9 cellular contexts compared by ENCODE assay signal in the genomic region with DNA sequence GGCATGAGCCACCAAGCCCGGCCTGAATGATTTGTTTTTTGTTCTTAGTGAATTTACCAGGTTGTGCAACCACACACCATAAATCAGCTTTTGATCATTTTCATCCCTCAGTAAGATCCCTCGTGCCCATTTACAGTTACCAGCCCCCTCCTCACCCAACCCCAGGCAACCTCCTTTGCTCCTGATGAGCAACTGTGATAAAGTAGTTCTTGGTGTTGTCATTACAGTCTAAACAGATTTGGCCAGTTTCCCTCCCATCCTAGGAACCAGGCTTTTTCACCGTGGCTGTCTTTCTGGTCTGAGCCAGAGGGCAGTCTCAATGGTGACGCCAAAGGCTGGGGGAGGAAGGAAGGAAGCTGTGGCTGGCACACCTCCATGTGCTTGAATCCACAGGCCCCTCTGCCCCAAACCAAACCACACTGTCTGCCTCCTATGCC.
DNase-seq lines count a peak whose midpoint lies in the region; ATAC-seq, FAIRE-seq and TF ChIP-seq lines count a peak whose summit lies in the region.
"Had no signal": no experiment of that assay in that cellular context is flagged by ENCODE, and none has a peak within 500 bp of the region (broad histone marks: within the 10 kb centered on the region; RNA-seq: fewer than 3 reads in every experiment).

No MANE protein-coding gene starts in this region.

- peaks cover 36% of the 10 kb centered on the region for H3K4me1 Mint-ChIP-seq in HFFc6 (ENCODE audit: low read depth)
- H3K4me1 Mint-ChIP-seq in T-helper 17 cell = peaks cover 19% of the 10 kb centered on the region

- H3K79me2 ChIP-seq in endothelial cell of umbilical vein (ENCODE audit: control insufficient read depth, insufficient read depth, low read length) (no peaks in the 10 kb centered on the region), smooth muscle cell (ENCODE audit: low read depth) (no peaks in the 10 kb centered on the region)

- FAIRE-seq in endothelial cell of umbilical vein (lab: Jason Lieb, UNC) = peak; percentile 68

- ATAC-seq in T-helper 17 cell (peak; percentile 80), GM21528 (IDR thresholded peaks at IDR 0.05; ENCODE audit: low FRiP score, unreplicated experiment) (no peak), HG03432 (IDR thresholded peaks at IDR 0.05; ENCODE audit: unreplicated experiment) (no peak)

- H3K36me3 Mint-ChIP-seq in HFFc6 (ENCODE audit: low read depth) = no peaks in the 10 kb centered on the region
- no peaks in the 10 kb centered on the region for H3K36me3 Mint-ChIP-seq in T-helper 17 cell (ENCODE audit: low read depth)

- H3K27me3 Mint-ChIP-seq in HFFc6 (ENCODE audit: insufficient read depth) (peaks cover under 1% of the 10 kb centered on the region), T-helper 17 cell (no peaks in the 10 kb centered on the region)

- DNase-seq in HFFc6 (peak; percentile 72), T-helper 17 cell (no peak), endothelial cell of umbilical vein (ENCODE audit: low read depth, low spot score) (no peak), smooth muscle cell (lab: John Stamatoyannopoulos, UW; ENCODE audit: unreplicated experiment) (no peak), kidney tubule cell (ENCODE audit: low spot score) (no peak), COLO668 (lab: John Stamatoyannopoulos, UW; ENCODE audit: unreplicated experiment) (no peak)

- no TSS peak for BruUV-seq in endothelial cell of umbilical vein (replicated peaks; lab: Mats Ljungman, UMichigan)

- H3K27me3 ChIP-seq in endothelial cell of umbilical vein (ENCODE audit: control insufficient read depth in 2 of 2, insufficient read depth in 2 of 2, low read length in 2 of 2) (peaks cover 0 to 2% of the 10 kb centered on the region in 2 experiments), smooth muscle cell (ENCODE audit: low read depth) (no peaks in the 10 kb centered on the region)
- H3K27me3 ChIP-seq: SJSA1 had no signal

- dilution Hi-C loops in endothelial cell of umbilical vein (cut with MboI; ENCODE audit: extremely low pct_ligation_motif_present, low sequenced_read_pairs) = no loop called here

- H3K4me2 ChIP-seq in endothelial cell of umbilical vein (ENCODE audit: insufficient read depth, low read length) (no peak overlapping the region), smooth muscle cell (peak overlapping the region; percentile 17)

- H3K9me3 Mint-ChIP-seq in HFFc6 = 0 out of 2 replicates have a peak, but pooled peaks cover 4% of the 10 kb centered on the region

- POLR2A ChIA-PET in endothelial cell of umbilical vein (lab: Charles Lee) = no interaction called here

- no peak for TF ChIP-seq POLR2A in endothelial cell of umbilical vein (IDR thresholded peaks at IDR 0.05; ENCODE audit: low read depth, low read length)

- H3K9ac ChIP-seq in endothelial cell of umbilical vein (replicated peaks; ENCODE audit: extremely low read depth, insufficient read depth, low read length) (no peak overlapping the region), smooth muscle cell (ENCODE audit: low read depth) (peak overlapping the region; percentile 87)

- no peaks in the 10 kb centered on the region for H3K9me1 ChIP-seq in endothelial cell of umbilical vein (replicated peaks; ENCODE audit: control insufficient read depth, extremely low read depth, insufficient read depth, low read length)

- CTCF ChIA-PET in endothelial cell of umbilical vein (lab: Charles Lee) = interaction anchor here (0.6 to 1.6 kb wide), 3 partner anchors 47 to 1538 kb away, joined by 3 read pairs; no protein-coding TSS in a partner anchor

- peak overlapping the region; percentile 72 for H2AFZ ChIP-seq in endothelial cell of umbilical vein (ENCODE audit: low read depth, low read length)
- peak overlapping the region; percentile 52 for H2AFZ ChIP-seq in smooth muscle cell (ENCODE audit: low read depth)

- H3K36me3 ChIP-seq in endothelial cell of umbilical vein (ENCODE audit: control insufficient read depth in 2 of 2, extremely low read depth in 1 of 2, insufficient read depth in 2 of 2, low read length in 2 of 2) (no peaks in the 10 kb centered on the region), smooth muscle cell (ENCODE audit: low read depth) (no peaks in the 10 kb centered on the region)
- H3K36me3 ChIP-seq: SJSA1 had no signal

- 14% methylated on average over 4 of the region's 4 CpGs for WGBS in smooth muscle cell (ENCODE audit: low lambda C conversion rate)

- no peaks in the 10 kb centered on the region for H3K4me1 ChIP-seq in endothelial cell of umbilical vein (ENCODE audit: control insufficient read depth, extremely low read depth, insufficient read depth, low read length)
- H3K4me1 ChIP-seq in smooth muscle cell (ENCODE audit: low read depth) = peaks cover 21% of the 10 kb centered on the region

- TF ChIP-seq CTCF in HFFc6 (IDR thresholded peaks at IDR 0.05) = no peak
- TF ChIP-seq CTCF in endothelial cell of umbilical vein (IDR thresholded peaks at IDR 0.05; ENCODE audit: extremely low read depth in 1 of 2, insufficient read depth in 1 of 2, low read depth in 1 of 2, low read length in 2 of 2) = no peak
- TF ChIP-seq CTCF in smooth muscle cell (IDR thresholded peaks at IDR 0.05; ENCODE audit: borderline replicate concordance, insufficient read depth, poor library complexity, severe bottlenecking) = no peak

- H3F3A ChIP-seq in smooth muscle cell (ENCODE audit: low read depth) = peaks cover 11% of the 10 kb centered on the region

- no peaks in the 10 kb centered on the region for H4K20me1 ChIP-seq in endothelial cell of umbilical vein (replicated peaks; ENCODE audit: control insufficient read depth, extremely low read depth, insufficient read depth, low read length)
- H4K20me1 ChIP-seq in smooth muscle cell (ENCODE audit: low read depth) = no peaks in the 10 kb centered on the region

- no peak overlapping the region; the same call in 1 of the 2 replicates for H3K27ac Mint-ChIP-seq in HFFc6
- no peak overlapping the region for H3K27ac Mint-ChIP-seq in T-helper 17 cell

- H3K4me3 Mint-ChIP-seq in HFFc6 (peak overlapping the region; percentile 11; the same call in 1 of the 2 replicates), T-helper 17 cell (no peak overlapping the region)

- intact Hi-C loops in endothelial cell of umbilical vein (cut with micrococcal nuclease) = no loop called here

- no peaks in the 10 kb centered on the region for H3K9me3 ChIP-seq in T-helper 17 cell (ENCODE audit: control insufficient read depth, low read length, poor library complexity, severe bottlenecking)
- H3K9me3 ChIP-seq in endothelial cell of umbilical vein (replicated peaks; ENCODE audit: control insufficient read depth, insufficient read depth, low read length) = no peaks in the 10 kb centered on the region
- no peaks in the 10 kb centered on the region for H3K9me3 ChIP-seq in smooth muscle cell (replicated peaks; ENCODE audit: low read depth)
- H3K9me3 ChIP-seq: SJSA1 had no signal

- H3K4me3 ChIP-seq in endothelial cell of umbilical vein (replicated peaks in 1 of 3; ENCODE audit: insufficient read depth in 1 of 3, low read depth in 1 of 3, low read length in 3 of 3) (no peak overlapping the region), smooth muscle cell (no peak overlapping the region)
- H3K4me3 ChIP-seq: SJSA1 had no signal

- H3K27ac ChIP-seq in endothelial cell of umbilical vein (ENCODE audit: insufficient read depth, low read depth, low read length) (no peak overlapping the region), smooth muscle cell (ENCODE audit: low read depth) (peak overlapping the region; percentile 96)
- H3K27ac ChIP-seq: SJSA1 had no signal

TF ChIP-seq in endothelial cell of umbilical vein, 7 proteins besides CTCF, POLR2A, EP300 and RAD21:
- TF ChIP-seq, protein P1, sequence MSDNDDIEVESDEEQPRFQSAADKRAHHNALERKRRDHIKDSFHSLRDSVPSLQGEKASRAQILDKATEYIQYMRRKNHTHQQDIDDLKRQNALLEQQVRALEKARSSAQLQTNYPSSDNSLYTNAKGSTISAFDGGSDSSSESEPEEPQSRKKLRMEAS (IDR thresholded peaks at IDR 0.05; ENCODE audit: insufficient read depth, insufficient read length) = no peak
- TF ChIP-seq JUN (IDR thresholded peaks at IDR 0.05; ENCODE audit: borderline replicate concordance, insufficient read depth, insufficient read length, low read depth) = no peak
- TF ChIP-seq GATA2 (IDR thresholded peaks at IDR 0.05; ENCODE audit: insufficient read depth, insufficient read length, low read depth, low read length) = no peak
- no peak for TF ChIP-seq POLR2AphosphoS5 (IDR thresholded peaks at IDR 0.05; ENCODE audit: insufficient read depth, low read depth, low read length)
- no peak for TF ChIP-seq FOS (IDR thresholded peaks at IDR 0.05; ENCODE audit: borderline replicate concordance, insufficient read depth, low read length)
- no peak for TF ChIP-seq EZH2 (IDR thresholded peaks at IDR 0.05; ENCODE audit: borderline replicate concordance, low read depth, low read length, severe bottlenecking)
- no peak for TF ChIP-seq MYC (IDR thresholded peaks at IDR 0.05; ENCODE audit: low read depth, low read length)
